In the genomic region with DNA sequence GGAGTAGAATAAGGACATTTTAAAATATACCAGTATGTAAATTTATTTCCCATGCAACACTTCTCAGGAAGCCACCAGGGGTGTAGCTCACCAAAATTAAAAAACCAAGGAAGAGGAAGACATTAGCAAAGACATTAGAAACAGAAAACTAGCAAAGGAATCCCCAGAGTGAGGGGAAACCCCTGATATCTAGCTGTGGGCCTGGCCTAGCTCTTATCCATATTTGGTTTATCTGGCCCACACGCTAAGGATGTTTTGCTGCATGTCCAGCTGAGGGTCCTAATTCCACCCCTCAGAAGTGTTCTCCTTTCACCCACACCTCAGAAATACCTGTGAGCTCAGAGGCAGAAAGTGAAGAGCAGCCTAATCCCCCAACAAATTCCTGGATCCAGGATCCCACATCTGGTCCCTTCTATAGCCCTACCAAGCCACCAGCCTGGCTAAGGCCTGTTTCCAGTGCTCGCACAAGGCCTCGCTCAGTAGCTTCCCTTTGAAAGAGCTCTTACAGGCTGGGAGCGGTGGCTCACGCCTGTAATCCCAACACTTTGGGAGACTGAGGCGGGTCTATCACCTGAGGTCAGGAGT, we compare ENCODE assay signal across 12 cellular contexts.
"Had no signal": no experiment of that assay in that cellular context is flagged by ENCODE, and none has a peak within 500 bp of the region (broad histone marks: within the 10 kb centered on the region; RNA-seq: fewer than 3 reads in every experiment).

No MANE protein-coding gene starts in this region.

- H3K27me3 ChIP-seq: ascending aorta, esophagus squamous epithelium, thyroid gland had no signal

- DNase-seq: activated CD4-positive, alpha-beta T cell treated with anti-CD3 and anti-CD28 coated beads, Interleukin-2, amount 50 U/mL, for 1 hour; activated CD8-positive, alpha-beta memory T cell treated with anti-CD3 and anti-CD28 coated beads, Interleukin-2, amount 10 ng/mL, durations not matched to agents 7 days and 5 days; activated T-cell treated with anti-CD3 and anti-CD28 coated beads, Interleukin-2, amount 50 U/mL, for 48 hours; esophagus squamous epithelium; foreskin fibroblast; glutamatergic neuron; left ventricle myocardium inferior; retina; stimulated activated CD4-positive, alpha-beta T cell treated with anti-CD3 and anti-CD28 coated beads, Interleukin-15, amount 100 ng/mL, for 24 hours; stimulated activated CD4-positive, alpha-beta T cell treated with anti-CD3 and anti-CD28 coated beads, Interleukin-4, amount 100 ng/mL, for 24 hours; thyroid gland had no signal

- H3K4me3 ChIP-seq: ascending aorta, esophagus squamous epithelium, left ventricle myocardium inferior, thyroid gland had no signal

- H3K36me3 ChIP-seq: left ventricle myocardium inferior, thyroid gland had no signal

- ATAC-seq: activated CD8-positive, alpha-beta memory T cell treated with anti-CD3 and anti-CD28 coated beads, Interleukin-2, amount 10 ng/mL, durations not matched to agents 7 days and 5 days had no signal
